1 cellular context compared by ENCODE assay signal in the genomic region with DNA sequence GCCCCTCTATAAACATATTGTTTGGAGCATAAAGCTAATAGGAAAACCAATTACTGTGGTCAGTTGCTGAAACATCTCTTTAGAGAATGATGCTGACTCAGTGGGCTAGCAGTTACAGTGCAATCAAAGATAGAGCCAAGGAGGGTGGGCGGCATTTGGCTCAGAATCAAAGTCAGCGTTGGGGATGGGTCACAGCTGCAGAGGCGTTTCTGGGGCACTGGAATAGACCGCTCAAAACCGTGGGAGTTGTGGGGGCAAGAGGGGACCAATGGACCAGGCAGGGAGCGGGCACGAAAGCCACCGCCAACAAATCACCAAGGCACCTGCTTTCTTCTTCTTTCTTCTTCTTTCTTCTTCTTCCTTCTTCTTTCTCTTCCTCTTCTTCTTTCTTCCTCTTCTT.
TF ChIP-seq lines count a peak whose summit lies in the region.

No MANE protein-coding gene starts in this region.

TF ChIP-seq in IMR-90, 13 proteins besides CTCF, POLR2A, EP300 and RAD21:
- TF ChIP-seq, protein P1, sequence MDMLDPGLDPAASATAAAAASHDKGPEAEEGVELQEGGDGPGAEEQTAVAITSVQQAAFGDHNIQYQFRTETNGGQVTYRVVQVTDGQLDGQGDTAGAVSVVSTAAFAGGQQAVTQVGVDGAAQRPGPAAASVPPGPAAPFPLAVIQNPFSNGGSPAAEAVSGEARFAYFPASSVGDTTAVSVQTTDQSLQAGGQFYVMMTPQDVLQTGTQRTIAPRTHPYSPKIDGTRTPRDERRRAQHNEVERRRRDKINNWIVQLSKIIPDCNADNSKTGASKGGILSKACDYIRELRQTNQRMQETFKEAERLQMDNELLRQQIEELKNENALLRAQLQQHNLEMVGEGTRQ (IDR thresholded peaks at IDR 0.05; ENCODE audit: low read depth, low read length): no peak
- TF ChIP-seq MAZ (IDR thresholded peaks at IDR 0.05; ENCODE audit: borderline replicate concordance, low read depth, low read length) (no peak), MAFK (IDR thresholded peaks at IDR 0.05; ENCODE audit: low read depth, low read length) (peak; percentile 39; the same call in 1 of the 2 replicates), SMC3 (IDR thresholded peaks at IDR 0.05; ENCODE audit: low read depth, low read length) (no peak), BHLHE40 (IDR thresholded peaks at IDR 0.05; ENCODE audit: low read depth, low read length) (no peak), RCOR1 (IDR thresholded peaks at IDR 0.05; ENCODE audit: insufficient replicate concordance, low read length) (no peak), CEBPB (IDR thresholded peaks at IDR 0.05; ENCODE audit: low read depth, low read length) (0 out of 2 replicates have a peak, but pooled peaks have one; percentile 37), NFE2L2 (IDR thresholded peaks at IDR 0.05; ENCODE audit: low read depth, low read length) (no peak), MXI1 (IDR thresholded peaks at IDR 0.05; ENCODE audit: borderline replicate concordance, low read depth, low read length) (no peak), FOS (IDR thresholded peaks at IDR 0.05; ENCODE audit: low read depth, low read length) (no peak), RFX5 (IDR thresholded peaks at IDR 0.05; ENCODE audit: low read depth, low read length) (no peak), CHD1 (IDR thresholded peaks at IDR 0.05; ENCODE audit: low read depth, low read length) (no peak)
- TF ChIP-seq, protein P2, sequence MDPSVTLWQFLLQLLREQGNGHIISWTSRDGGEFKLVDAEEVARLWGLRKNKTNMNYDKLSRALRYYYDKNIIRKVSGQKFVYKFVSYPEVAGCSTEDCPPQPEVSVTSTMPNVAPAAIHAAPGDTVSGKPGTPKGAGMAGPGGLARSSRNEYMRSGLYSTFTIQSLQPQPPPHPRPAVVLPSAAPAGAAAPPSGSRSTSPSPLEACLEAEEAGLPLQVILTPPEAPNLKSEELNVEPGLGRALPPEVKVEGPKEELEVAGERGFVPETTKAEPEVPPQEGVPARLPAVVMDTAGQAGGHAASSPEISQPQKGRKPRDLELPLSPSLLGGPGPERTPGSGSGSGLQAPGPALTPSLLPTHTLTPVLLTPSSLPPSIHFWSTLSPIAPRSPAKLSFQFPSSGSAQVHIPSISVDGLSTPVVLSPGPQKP (IDR thresholded peaks at IDR 0.05; ENCODE audit: borderline replicate concordance, low read depth, low read length): no peak
